ENCODE assay signal across 1 cellular context in the genomic region with DNA sequence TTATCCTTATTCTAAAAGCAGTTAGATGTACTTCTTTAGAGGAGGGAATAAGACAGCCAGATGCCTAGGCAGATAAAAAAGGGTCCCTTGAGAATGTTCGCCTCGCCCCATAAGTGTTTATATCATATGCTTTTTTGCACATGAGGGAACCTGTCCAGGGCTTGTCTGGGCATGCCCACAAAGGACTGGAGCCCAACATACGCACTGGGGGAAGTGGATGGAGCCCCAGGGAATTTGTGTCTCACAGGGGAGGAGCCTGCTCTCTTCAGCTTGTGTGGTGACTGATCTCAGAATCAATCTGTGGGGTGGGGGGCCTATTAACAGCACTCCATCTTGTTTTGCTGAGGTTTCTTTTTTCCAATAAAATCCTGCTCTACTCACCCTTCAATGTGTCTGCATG.
TF ChIP-seq lines count a peak whose summit lies in the region.

No MANE protein-coding gene starts in this region.

TF ChIP-seq in IMR-90, 13 proteins besides CTCF, POLR2A, EP300 and RAD21:
- TF ChIP-seq CHD1 (IDR thresholded peaks at IDR 0.05; ENCODE audit: low read depth, low read length): no peak
- no peak for TF ChIP-seq RFX5 (IDR thresholded peaks at IDR 0.05; ENCODE audit: low read depth, low read length)
- no peak for TF ChIP-seq CEBPB (IDR thresholded peaks at IDR 0.05; ENCODE audit: low read depth, low read length)
- TF ChIP-seq, protein P1, sequence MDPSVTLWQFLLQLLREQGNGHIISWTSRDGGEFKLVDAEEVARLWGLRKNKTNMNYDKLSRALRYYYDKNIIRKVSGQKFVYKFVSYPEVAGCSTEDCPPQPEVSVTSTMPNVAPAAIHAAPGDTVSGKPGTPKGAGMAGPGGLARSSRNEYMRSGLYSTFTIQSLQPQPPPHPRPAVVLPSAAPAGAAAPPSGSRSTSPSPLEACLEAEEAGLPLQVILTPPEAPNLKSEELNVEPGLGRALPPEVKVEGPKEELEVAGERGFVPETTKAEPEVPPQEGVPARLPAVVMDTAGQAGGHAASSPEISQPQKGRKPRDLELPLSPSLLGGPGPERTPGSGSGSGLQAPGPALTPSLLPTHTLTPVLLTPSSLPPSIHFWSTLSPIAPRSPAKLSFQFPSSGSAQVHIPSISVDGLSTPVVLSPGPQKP (IDR thresholded peaks at IDR 0.05; ENCODE audit: borderline replicate concordance, low read depth, low read length): no peak
- no peak for TF ChIP-seq BHLHE40 (IDR thresholded peaks at IDR 0.05; ENCODE audit: low read depth, low read length)
- TF ChIP-seq FOS (IDR thresholded peaks at IDR 0.05; ENCODE audit: low read depth, low read length): no peak
- TF ChIP-seq MXI1 (IDR thresholded peaks at IDR 0.05; ENCODE audit: borderline replicate concordance, low read depth, low read length): no peak
- TF ChIP-seq, protein P2, sequence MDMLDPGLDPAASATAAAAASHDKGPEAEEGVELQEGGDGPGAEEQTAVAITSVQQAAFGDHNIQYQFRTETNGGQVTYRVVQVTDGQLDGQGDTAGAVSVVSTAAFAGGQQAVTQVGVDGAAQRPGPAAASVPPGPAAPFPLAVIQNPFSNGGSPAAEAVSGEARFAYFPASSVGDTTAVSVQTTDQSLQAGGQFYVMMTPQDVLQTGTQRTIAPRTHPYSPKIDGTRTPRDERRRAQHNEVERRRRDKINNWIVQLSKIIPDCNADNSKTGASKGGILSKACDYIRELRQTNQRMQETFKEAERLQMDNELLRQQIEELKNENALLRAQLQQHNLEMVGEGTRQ (IDR thresholded peaks at IDR 0.05; ENCODE audit: low read depth, low read length): no peak
- TF ChIP-seq SMC3 (IDR thresholded peaks at IDR 0.05; ENCODE audit: low read depth, low read length): no peak
- TF ChIP-seq MAFK (IDR thresholded peaks at IDR 0.05; ENCODE audit: low read depth, low read length): no peak
- no peak for TF ChIP-seq MAZ (IDR thresholded peaks at IDR 0.05; ENCODE audit: borderline replicate concordance, low read depth, low read length)
- no peak for TF ChIP-seq NFE2L2 (IDR thresholded peaks at IDR 0.05; ENCODE audit: low read depth, low read length)
- no peak for TF ChIP-seq RCOR1 (IDR thresholded peaks at IDR 0.05; ENCODE audit: insufficient replicate concordance, low read length)
